1 cellular context compared by ENCODE assay signal in genomic region chr4:112910109-112910736, GRCh38.
TF ChIP-seq lines count a peak whose summit lies in the region.

No MANE protein-coding gene starts in this region.

TF ChIP-seq in HEK293, 187 proteins besides CTCF, POLR2A, EP300 and RAD21 (continued from another document):
- TF ChIP-seq ZBTB44 (tag by site-specific recombination; IDR thresholded peaks at IDR 0.05) (peak; percentile 85), ZNF610 (tag by site-specific recombination; IDR thresholded peaks at IDR 0.05; ENCODE audit: borderline replicate concordance) (peak; percentile 37; the same call in 1 of the 2 replicates), ZNF10 (tag by site-specific recombination; IDR thresholded peaks at IDR 0.05) (peak; percentile 55; the same call in 1 of the 2 replicates), ZNF580 (tag by site-specific recombination; IDR thresholded peaks at IDR 0.05) (peak; percentile 63; the same call in 1 of the 2 replicates), ZNF513 (tag by site-specific recombination; IDR thresholded peaks at IDR 0.05) (no peak), ZBTB26 (tag by site-specific recombination; optimal IDR thresholded peaks at IDR 0.05) (no peak), ZNF843 (tag by site-specific recombination; IDR thresholded peaks at IDR 0.05) (peak; percentile 92), ZNF704 (tag by site-specific recombination; IDR thresholded peaks at IDR 0.05) (no peak), ZNF335 (tag by site-specific recombination; conservative IDR thresholded peaks at IDR 0.05) (no peak), ZNF155 (tag by site-specific recombination; IDR thresholded peaks at IDR 0.05) (no peak), ZNF660 (tag by site-specific recombination; IDR thresholded peaks at IDR 0.05) (0 out of 2 replicates have a peak, but pooled peaks have one; percentile 37), ZXDB (tag by site-specific recombination; IDR thresholded peaks at IDR 0.05) (peak; percentile 47; the same call in 1 of the 2 replicates), ZBTB21 (tag by site-specific recombination; IDR thresholded peaks at IDR 0.05) (no peak), ZBTB8A (tag by site-specific recombination; IDR thresholded peaks at IDR 0.05) (0 out of 2 replicates have a peak, but pooled peaks have one; percentile 40), ZBTB49 (tag by site-specific recombination; IDR thresholded peaks at IDR 0.05; ENCODE audit: low read depth) (no peak), TCF7L2 (IDR thresholded peaks at IDR 0.05; ENCODE audit: borderline replicate concordance, low read depth, low read length) (peak; percentile 71), TRIM28 (IDR thresholded peaks at IDR 0.05; ENCODE audit: borderline replicate concordance, low read length) (peak; percentile 70; the same call in 1 of the 2 replicates), ZNF76 (tag by site-specific recombination; IDR thresholded peaks at IDR 0.05; ENCODE audit: borderline replicate concordance, low read depth) (no peak), FEZF1 (tag by site-specific recombination; IDR thresholded peaks at IDR 0.05) (peak; percentile 91), HOXD13 (CRISPR knock-in tag; IDR thresholded peaks at IDR 0.05; ENCODE audit: borderline replicate concordance) (no peak)
